In the genomic region with DNA sequence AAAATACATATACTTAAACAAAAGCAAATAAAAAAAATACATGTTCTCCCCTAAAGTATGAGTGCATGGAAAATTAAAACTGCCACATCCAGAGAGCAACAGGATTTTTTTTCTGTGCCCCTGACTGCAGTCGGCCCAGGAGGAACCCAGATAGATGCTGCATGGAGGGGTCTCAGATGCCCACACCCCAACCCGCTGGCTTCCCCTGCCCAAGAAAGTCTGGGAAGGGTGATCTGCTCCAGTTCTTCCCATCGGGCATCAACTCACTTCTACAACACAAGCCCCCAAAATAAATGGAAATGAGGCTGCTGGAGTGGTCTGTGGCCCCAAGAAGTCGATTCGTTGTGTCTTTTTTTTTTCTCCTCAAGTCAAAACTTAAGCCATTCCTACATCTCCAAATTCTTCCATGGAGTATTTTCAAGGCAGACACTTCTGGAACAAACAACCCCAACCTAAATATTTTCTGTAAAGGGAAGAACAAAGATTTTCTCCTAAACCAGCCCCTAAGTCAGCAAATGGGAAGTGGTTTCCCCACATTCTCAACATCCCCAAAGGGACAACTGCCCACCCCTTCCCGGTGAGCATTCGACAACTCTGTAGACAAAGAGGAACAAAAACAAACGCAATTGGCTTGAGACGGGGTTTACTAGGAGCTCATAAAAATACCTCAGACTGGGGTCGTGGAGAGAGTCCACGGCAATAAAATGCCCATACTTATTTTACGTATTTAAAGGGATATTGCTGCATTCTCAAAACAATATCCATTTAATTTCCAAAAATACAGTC, we compare ENCODE assay signal across 19 cellular contexts. TPM values are rescaled to one million over a fixed set of nuclear protein-coding genes. Genes with fewer than 3 reads are reported as not detected.
DNase-seq lines count a peak whose midpoint lies in the region; ATAC-seq and TF ChIP-seq lines count a peak whose summit lies in the region.
"Had no signal": no experiment of that assay in that cellular context is flagged by ENCODE, and none has a peak within 500 bp of the region (broad histone marks: within the 10 kb centered on the region; RNA-seq: fewer than 3 reads in every experiment).

No MANE protein-coding gene starts in this region.

- no peaks in the 10 kb centered on the region for H3K9me3 Mint-ChIP-seq in CD8-positive, alpha-beta memory T cell
- H3K9me3 Mint-ChIP-seq: T-helper 1 cell treated with Interleukin-12 subunit alpha and Interleukin-12 subunit beta and Interleukin-4 antibody, amounts not matched to agents 30 μg/mL and 1 μg/mL, for 36 hours had no signal

- peaks cover 24% of the 10 kb centered on the region for H3K4me1 ChIP-seq in CD8-positive, alpha-beta memory T cell (ENCODE audit: insufficient read depth, low read length)
- H3K4me1 ChIP-seq in rectal smooth muscle tissue (ENCODE audit: control insufficient read depth, insufficient read depth, low read length), result peaks cover 37% of the 10 kb centered on the region
- peaks cover 16% of the 10 kb centered on the region for H3K4me1 ChIP-seq in lower lobe of right lung

- no peak for TF ChIP-seq POLR2A in NB4 (IDR thresholded peaks at IDR 0.05; ENCODE audit: extremely low read depth, insufficient read length)

- peaks cover 0 to 3% of the 10 kb centered on the region in 2 donors for H3K27me3 Mint-ChIP-seq in CD8-positive, alpha-beta memory T cell

- H3K4me1 Mint-ChIP-seq in CD8-positive, alpha-beta memory T cell, result peaks cover 6 to 13% (median 9%) of the 10 kb centered on the region in 3 donors

- no peak overlapping the region for H3K4me3 Mint-ChIP-seq in CD8-positive, alpha-beta memory T cell
- H3K4me3 Mint-ChIP-seq: activated CD8-positive, alpha-beta memory T cell treated with anti-CD3 and anti-CD28 coated beads, Interleukin-2, amount 10 ng/mL, durations not matched to agents 7 days and 5 days; T-helper 1 cell treated with Interleukin-12 subunit alpha and Interleukin-12 subunit beta and Interleukin-4 antibody, amounts not matched to agents 30 μg/mL and 1 μg/mL, for 36 hours had no signal

- H3K36me3 ChIP-seq in CD8-positive, alpha-beta memory T cell (ENCODE audit: insufficient read depth, low read length), result no peaks in the 10 kb centered on the region
- H3K36me3 ChIP-seq in rectal smooth muscle tissue (ENCODE audit: control insufficient read depth, insufficient read depth, low read length) (no peaks in the 10 kb centered on the region), lower lobe of right lung (no peaks in the 10 kb centered on the region)

- no peak for DNase-seq in CD8-positive, alpha-beta memory T cell
- DNase-seq in NB4 (ENCODE audit: low read depth), result peak; percentile 92
- DNase-seq in globus pallidus (ENCODE audit: low spot score), result peak; percentile 47
- no peak for DNase-seq in lower lobe of right lung
- DNase-seq in HuH-7.5 (ENCODE audit: low spot score), result no peak
- DNase-seq in RWPE1 (ENCODE audit: low spot score), result no peak
- no peak for DNase-seq in amniotic stem cell (lab: John Stamatoyannopoulos, UW)
- DNase-seq: activated CD4-positive, CD25-positive, alpha-beta regulatory T cell treated with anti-CD3 and anti-CD28 coated beads, Interleukin-2, amount 50 U/mL, for 72 hours; activated CD8-positive, alpha-beta memory T cell treated with anti-CD3 and anti-CD28 coated beads, Interleukin-2, amount 10 ng/mL, durations not matched to agents 7 days and 5 days; activated effector memory CD4-positive, alpha-beta T cell treated with anti-CD3 and anti-CD28 coated beads, Interleukin-2, amount 50 U/mL, for 16 hours; cerebellar nuclear complex; left cardiac atrium; NCI-H2081; NCI-H774; stimulated activated CD4-positive, alpha-beta T cell treated with anti-CD3 and anti-CD28 coated beads, Interleukin-12 subunit alpha, Interleukin-12 subunit beta, amount 100 ng/mL, for 4 hours; stimulated activated naive CD4-positive, alpha-beta T cell treated with Interleukin-2 at 50 U/mL for 16 hours had no signal

- CTCF ChIA-PET in CD8-positive, alpha-beta memory T cell (lab: Charles Lee), result interaction anchor here (0.8 kb wide), 1 partner anchor 28 kb away, joined by 4 read pairs; no protein-coding TSS in a partner anchor
- CTCF ChIA-PET in RWPE1 (lab: Yijun Ruan, JAX), result interaction anchor here (0.5 kb wide), 1 partner anchor 399 kb away, joined by 3 read pairs; no protein-coding TSS in a partner anchor

- H3K27ac Mint-ChIP-seq in CD8-positive, alpha-beta memory T cell, result peak overlapping the region in 1 of 8 donors; percentile 61
- H3K27ac Mint-ChIP-seq: activated CD8-positive, alpha-beta memory T cell treated with anti-CD3 and anti-CD28 coated beads, Interleukin-2, amount 10 ng/mL, durations not matched to agents 7 days and 5 days; T-helper 1 cell treated with Interleukin-12 subunit alpha and Interleukin-12 subunit beta and Interleukin-4 antibody, amounts not matched to agents 30 μg/mL and 1 μg/mL, for 36 hours had no signal

- H3K27me3 ChIP-seq in CD8-positive, alpha-beta memory T cell (ENCODE audit: insufficient read depth, low read length, poor library complexity, severe bottlenecking), result no peaks in the 10 kb centered on the region
- H3K27me3 ChIP-seq in rectal smooth muscle tissue (ENCODE audit: control insufficient read depth, insufficient read depth, low read length), result no peaks in the 10 kb centered on the region
- peaks cover 4% of the 10 kb centered on the region for H3K27me3 ChIP-seq in lower lobe of right lung (ENCODE audit: low read depth)

- H3K27ac ChIP-seq in CD8-positive, alpha-beta memory T cell (ENCODE audit: low read depth, low read length), result peak overlapping the region; percentile 17
- H3K27ac ChIP-seq in rectal smooth muscle tissue (ENCODE audit: low read depth, low read length) (peak overlapping the region; percentile 11), lower lobe of right lung (no peak overlapping the region), RWPE1 (no peak overlapping the region)

- no peak overlapping the region for H3K9ac ChIP-seq in rectal smooth muscle tissue (ENCODE audit: low read length)
- H3K9ac ChIP-seq: parathyroid adenoma had no signal

- no peak for ATAC-seq in lower lobe of right lung
- ATAC-seq: activated CD8-positive, alpha-beta memory T cell treated with anti-CD3 and anti-CD28 coated beads, Interleukin-2, amount 10 ng/mL, durations not matched to agents 7 days and 5 days; left cardiac atrium had no signal

- POLR2A ChIA-PET in CD8-positive, alpha-beta memory T cell (lab: Charles Lee), result no interaction called here
- POLR2A ChIA-PET in RWPE1 (lab: Yijun Ruan, JAX; ENCODE audit: low non-redundant PET), result no interaction called here

- H3K36me3 Mint-ChIP-seq in CD8-positive, alpha-beta memory T cell, result no peaks in the 10 kb centered on the region

- H3K9me3 ChIP-seq in CD8-positive, alpha-beta memory T cell (ENCODE audit: low read length), result no peaks in the 10 kb centered on the region
- H3K9me3 ChIP-seq in lower lobe of right lung, result no peaks in the 10 kb centered on the region

- no peak overlapping the region for H3K4me3 ChIP-seq in CD8-positive, alpha-beta memory T cell (ENCODE audit: low read length)
- H3K4me3 ChIP-seq in NB4 (ENCODE audit: low read depth, low read length) (peak overlapping the region; percentile 27), rectal smooth muscle tissue (ENCODE audit: low read length) (no peak overlapping the region), lower lobe of right lung (no peak overlapping the region)

- TF ChIP-seq CTCF in NB4 (IDR thresholded peaks at IDR 0.05; ENCODE audit: low read depth, low read length) (no peak), lower lobe of right lung (IDR thresholded peaks at IDR 0.05) (no peak), RWPE1 (conservative IDR thresholded peaks at IDR 0.05; ENCODE audit: low read depth) (no peak)

- intact Hi-C loops in lower lobe of right lung (cut with DNase I), result no loop called here

RNA-seq across cellular contexts. Expression of gene ROR2, which starts 46.7 kb away (rescaled TPM):
- not detected for total RNA-seq in CD8-positive, alpha-beta memory T cell
- 2.0 TPM for polyA plus RNA-seq in CD8-positive, alpha-beta memory T cell
- total RNA-seq in lower lobe of right lung, result 3.8 TPM

Comparison
In these comparisons a context has a peak if more than half of its experiments do, and no peak if none do; other contexts are left out.
1. DNase-seq: peak in NB4 (single experiment) and globus pallidus (single experiment); none in CD8-positive, alpha-beta memory T cell (0 of 5), lower lobe of right lung (single experiment), HuH-7.5 (single experiment), RWPE1 (single experiment) and amniotic stem cell (single experiment).
2. H3K27ac ChIP-seq: peak in CD8-positive, alpha-beta memory T cell (single experiment) and rectal smooth muscle tissue (single experiment); none in lower lobe of right lung (single experiment) and RWPE1 (single experiment).